24 cellular contexts compared by ENCODE assay signal in genomic region chr4:107665001-107665400, GRCh38. TPM values are rescaled to one million over a fixed set of nuclear protein-coding genes. Genes with fewer than 3 reads are reported as not detected.
DNase-seq lines count a peak whose midpoint lies in the region; ATAC-seq, FAIRE-seq and TF ChIP-seq lines count a peak whose summit lies in the region.
"Had no signal": no experiment of that assay in that cellular context is flagged by ENCODE, and none has a peak within 500 bp of the region (broad histone marks: within the 10 kb centered on the region; RNA-seq: fewer than 3 reads in every experiment).

No MANE protein-coding gene starts in this region.

- H3K9me3 Mint-ChIP-seq in astrocyte (ENCODE audit: unreplicated experiment) (no peaks in the 10 kb centered on the region), GM23338 (no peaks in the 10 kb centered on the region)
- H3K9me3 Mint-ChIP-seq: activated naive CD8-positive, alpha-beta T cell treated with anti-CD3 and anti-CD28 coated beads, Interleukin-2, amount 50 U/mL, for 24 hours; dendritic cell treated with granulocyte-macrophage colony-stimulating factor and Interleukin-4, amounts not matched to agents 40 ng/mL and 50 ng/mL, for 4 days had no signal

- in situ Hi-C loops in GM23248 (cut with MboI), result loop anchor here (25.0 kb wide), 2 partner anchors 278 to 628 kb away; partner anchors contain the start of gene DKK2

- 4 to 17% methylated on average over 1 of the region's 1 CpG for WGBS in GM23248 (ENCODE audit: low coverage in 1 of 2, low lambda C conversion rate in 2 of 2, missing lambda C conversion rate in 2 of 2), 2 experiments

- H4K20me1 ChIP-seq in GM23248 (ENCODE audit: insufficient read depth) (no peaks in the 10 kb centered on the region), astrocyte (ENCODE audit: insufficient read depth, low read length) (peaks cover 18% of the 10 kb centered on the region), GM23338 (replicated peaks; ENCODE audit: insufficient read depth) (no peaks in the 10 kb centered on the region)

- no peaks in the 10 kb centered on the region for H3K27me3 ChIP-seq in GM23248 (replicated peaks; ENCODE audit: insufficient read depth)
- H3K27me3 ChIP-seq in astrocyte (ENCODE audit: insufficient read depth, low read length), result no peaks in the 10 kb centered on the region
- H3K27me3 ChIP-seq in skeletal muscle satellite cell (ENCODE audit: control insufficient read depth, insufficient read depth, low read length), result no peaks in the 10 kb centered on the region
- no peaks in the 10 kb centered on the region for H3K27me3 ChIP-seq in GM23338 (ENCODE audit: insufficient read depth)
- H3K27me3 ChIP-seq: BE2C, cardiac muscle cell, foreskin keratinocyte, tibial artery had no signal

- H3K27ac ChIP-seq in GM23248 (peak overlapping the region; percentile 35), astrocyte (ENCODE audit: low read depth, low read length) (no peak overlapping the region), GM23338 (ENCODE audit: low read depth) (no peak overlapping the region)
- H3K27ac ChIP-seq: cardiac muscle cell, foreskin keratinocyte, tibial artery had no signal

- H3K36me3 ChIP-seq in GM23248 (ENCODE audit: low read depth) (no peaks in the 10 kb centered on the region), astrocyte (ENCODE audit: insufficient read depth, low read length) (no peaks in the 10 kb centered on the region), skeletal muscle satellite cell (ENCODE audit: insufficient read depth, low read length) (no peaks in the 10 kb centered on the region), GM23338 (ENCODE audit: insufficient read depth) (no peaks in the 10 kb centered on the region)
- H3K36me3 ChIP-seq: BE2C, cardiac muscle cell had no signal

- peaks cover 9% of the 10 kb centered on the region; the same call in 1 of the 2 replicates for H3F3A ChIP-seq in GM23248 (ENCODE audit: insufficient read depth)
- H3F3A ChIP-seq in GM23338 (replicated peaks; ENCODE audit: low read depth), result no peaks in the 10 kb centered on the region

- H3K9me3 ChIP-seq in GM23248 (ENCODE audit: low read depth), result no peaks in the 10 kb centered on the region
- no peaks in the 10 kb centered on the region for H3K9me3 ChIP-seq in astrocyte (ENCODE audit: insufficient read depth, low read depth, low read length)
- no peaks in the 10 kb centered on the region for H3K9me3 ChIP-seq in skeletal muscle satellite cell (replicated peaks; ENCODE audit: low read length)
- H3K9me3 ChIP-seq: BE2C, tibial artery had no signal

- FAIRE-seq in astrocyte (lab: Jason Lieb, UNC), result peak; percentile 73
- FAIRE-seq: H1, K562 had no signal

- peaks cover 20% of the 10 kb centered on the region for H3K4me1 ChIP-seq in GM23248 (ENCODE audit: insufficient read depth)
- H3K4me1 ChIP-seq in astrocyte (ENCODE audit: insufficient read depth, low read length), result peaks cover 6% of the 10 kb centered on the region
- peaks cover 18% of the 10 kb centered on the region for H3K4me1 ChIP-seq in skeletal muscle satellite cell (ENCODE audit: control insufficient read depth, insufficient read depth, low read length)
- 0 out of 2 replicates have a peak, but pooled peaks cover 7% of the 10 kb centered on the region for H3K4me1 ChIP-seq in GM23338 (ENCODE audit: insufficient read depth)
- H3K4me1 ChIP-seq: BE2C, foreskin keratinocyte had no signal

- H3K4me3 ChIP-seq in GM23248 (peak overlapping the region; percentile 13; the same call in 1 of the 2 replicates), astrocyte (ENCODE audit: insufficient read depth, low read depth, low read length) (no peak overlapping the region), skeletal muscle satellite cell (ENCODE audit: low read length) (no peak overlapping the region), GM23338 (no peak overlapping the region)
- H3K4me3 ChIP-seq: cardiac muscle cell, K562, tibial artery had no signal

- ATAC-seq in GM23338 (no peak), GM21528 (IDR thresholded peaks at IDR 0.05; ENCODE audit: low FRiP score, unreplicated experiment) (no peak)
- ATAC-seq: activated naive CD8-positive, alpha-beta T cell treated with anti-CD3 and anti-CD28 coated beads, Interleukin-2, amount 50 U/mL, for 24 hours; foreskin keratinocyte; K562; stimulated activated naive CD8-positive, alpha-beta T cell treated with anti-CD3 and anti-CD28 coated beads, Interleukin-15, Interleukin-2, amounts not matched to agents 100 U/mL and 50 U/mL, for 24 hours had no signal

- no peaks in the 10 kb centered on the region for H3K9me2 ChIP-seq in GM23248 (ENCODE audit: insufficient read depth)
- H3K9me2 ChIP-seq in GM23338 (ENCODE audit: insufficient read depth), result no peaks in the 10 kb centered on the region

- 0 out of 2 replicates have a peak overlapping the region, but pooled peaks have one; percentile 34 for H2AFZ ChIP-seq in GM23248
- H2AFZ ChIP-seq in astrocyte (ENCODE audit: low read depth, low read length), result no peak overlapping the region
- H2AFZ ChIP-seq in GM23338, result no peak overlapping the region

- H3K36me3 Mint-ChIP-seq in astrocyte (ENCODE audit: low read depth, unreplicated experiment) (peaks cover 1% of the 10 kb centered on the region), GM23338 (ENCODE audit: low read depth) (peaks cover under 1% of the 10 kb centered on the region; the same call in 1 of the 3 replicates)

- H3K27me3 Mint-ChIP-seq in astrocyte (ENCODE audit: low read depth, unreplicated experiment) (no peaks in the 10 kb centered on the region), GM23338 (ENCODE audit: insufficient read depth, low read depth, poor library complexity) (peaks cover under 1% of the 10 kb centered on the region)
- H3K27me3 Mint-ChIP-seq: activated naive CD8-positive, alpha-beta T cell treated with anti-CD3 and anti-CD28 coated beads, Interleukin-2, amount 50 U/mL, for 24 hours; dendritic cell treated with granulocyte-macrophage colony-stimulating factor and Interleukin-4, amounts not matched to agents 40 ng/mL and 50 ng/mL, for 4 days had no signal

- H3K4me1 Mint-ChIP-seq in astrocyte (ENCODE audit: low read depth, unreplicated experiment) (peaks cover 18% of the 10 kb centered on the region), GM23338 (peaks cover 17% of the 10 kb centered on the region)
- H3K4me1 Mint-ChIP-seq: activated naive CD8-positive, alpha-beta T cell treated with anti-CD3 and anti-CD28 coated beads, Interleukin-2, amount 50 U/mL, for 24 hours had no signal

- peaks cover 5% of the 10 kb centered on the region; the same call in 1 of the 2 replicates for H3K79me2 ChIP-seq in GM23248 (ENCODE audit: insufficient read depth)
- no peaks in the 10 kb centered on the region for H3K79me2 ChIP-seq in astrocyte (ENCODE audit: insufficient read depth, low read length)
- H3K79me2 ChIP-seq in GM23338 (replicated peaks; ENCODE audit: insufficient read depth), result no peaks in the 10 kb centered on the region

- H3K4me3 Mint-ChIP-seq in astrocyte (ENCODE audit: unreplicated experiment) (no peak overlapping the region), GM23338 (no peak overlapping the region)
- H3K4me3 Mint-ChIP-seq: activated naive CD8-positive, alpha-beta T cell treated with anti-CD3 and anti-CD28 coated beads, Interleukin-2, amount 50 U/mL, for 24 hours; dendritic cell treated with granulocyte-macrophage colony-stimulating factor and Interleukin-4, amounts not matched to agents 40 ng/mL and 50 ng/mL, for 4 days had no signal

- H3K27ac Mint-ChIP-seq in astrocyte (ENCODE audit: unreplicated experiment) (peak overlapping the region; percentile 73), GM23338 (no peak overlapping the region; the same call in 1 of the 2 replicates)
- H3K27ac Mint-ChIP-seq: activated naive CD8-positive, alpha-beta T cell treated with anti-CD3 and anti-CD28 coated beads, Interleukin-2, amount 50 U/mL, for 24 hours; dendritic cell treated with granulocyte-macrophage colony-stimulating factor and Interleukin-4, amounts not matched to agents 40 ng/mL and 50 ng/mL, for 4 days had no signal

- H3K4me2 ChIP-seq in GM23248 (ENCODE audit: unreplicated experiment) (peak overlapping the region; percentile 52), astrocyte (ENCODE audit: low read length) (peak overlapping the region; percentile 43), skeletal muscle satellite cell (ENCODE audit: low read length) (no peak overlapping the region), GM23338 (no peak overlapping the region)

- DNase-seq in GM23248, result peak; percentile 45
- peak; percentile 52 for DNase-seq in astrocyte (ENCODE audit: low read depth)
- peak; percentile 15 for DNase-seq in foreskin melanocyte
- no peak for DNase-seq in activated gamma-delta T cell (lab: John Stamatoyannopoulos, UW)
- no peak for DNase-seq in NCI-H2196 (lab: John Stamatoyannopoulos, UW; ENCODE audit: unreplicated experiment)
- DNase-seq in GM23338 (ENCODE audit: low spot score), result no peak
- DNase-seq: activated CD4-positive, alpha-beta T cell treated with anti-CD3 and anti-CD28 coated beads, Interleukin-2, amount 50 U/mL, for 1 hour; activated CD8-positive, alpha-beta memory T cell treated with anti-CD3 and anti-CD28 coated beads, Interleukin-2, amount 50 U/mL, for 4 hours; activated naive CD8-positive, alpha-beta T cell treated with anti-CD3 and anti-CD28 coated beads, Interleukin-2, amount 50 U/mL, for 24 hours; BE2C; DMS79; foreskin keratinocyte; islet precursor cell; NCI-H1436 treated with DMSO at 0.1 percent for 48 hours; NCI-H524 treated with DMSO at 0.1 percent for 48 hours; stimulated activated CD4-positive, alpha-beta T cell treated with anti-CD3 and anti-CD28 coated beads, Interleukin-4, amount 100 ng/mL, for 4 hours; stimulated activated naive CD8-positive, alpha-beta T cell treated with anti-CD3 and anti-CD28 coated beads, Interleukin-15, Interleukin-2, amounts not matched to agents 100 U/mL and 50 U/mL, for 24 hours; tibial artery had no signal

- TF ChIP-seq CTCF in astrocyte (IDR thresholded peaks at IDR 0.05; ENCODE audit: insufficient read depth, low read depth, low read length), result no peak
- TF ChIP-seq CTCF in GM23338 (conservative IDR thresholded peaks at IDR 0.05; ENCODE audit: low read depth in 2 of 2), result no peak

- H3K9ac ChIP-seq in GM23248 (peak overlapping the region; percentile 32; the same call in 1 of the 2 replicates), astrocyte (ENCODE audit: low read length) (no peak overlapping the region), skeletal muscle satellite cell (ENCODE audit: low read depth, low read length) (peak overlapping the region; percentile 10)

TF ChIP-seq in GM23338, 12 proteins besides CTCF, POLR2A, EP300 and RAD21 (continues in another document):
- no peak for TF ChIP-seq EZH2 (IDR thresholded peaks at IDR 0.05; ENCODE audit: low read depth, unreplicated experiment)
- TF ChIP-seq ZNF331 (CRISPR knock-in tag; IDR thresholded peaks at IDR 0.05; ENCODE audit: low read depth), result no peak

RNA-seq across cellular contexts. Expression of gene PAPSS1, which starts 55.0 kb away (rescaled TPM):
- total RNA-seq in GM23248 (2014; rRNA removed; shearing (Covaris generic)), result 66.8 and 69.6 TPM in 2 replicates
- polyA plus RNA-seq in GM23248 (2016; fragmentation: Nextera tagmentation; extraction: Ambion mirVana) (65.9 and 69.9 TPM in 2 replicates), GM23338 (2016; fragmentation: Nextera tagmentation; extraction: Ambion mirVana) (72.0 and 76.6 TPM in 2 replicates)
- 100 and 102 TPM in 2 replicates for total RNA-seq in astrocyte
- 34.7 and 47.9 TPM in 2 replicates for total RNA-seq in skeletal muscle satellite cell (2012; rRNA removed)
- total RNA-seq in GM23338 (2014; rRNA removed; shearing (Covaris generic)), result 79.1 and 85.8 TPM in 2 replicates

Comparison
In these comparisons a context has a peak if more than half of its experiments do, and no peak if none do; other contexts are left out.
1. DNase-seq: peak in GM23248 (single experiment), astrocyte (single experiment) and foreskin melanocyte (single experiment); none in activated gamma-delta T cell (single experiment), NCI-H2196 (single experiment) and GM23338 (single experiment).
2. H3K4me2 ChIP-seq: peak in GM23248 (single experiment) and astrocyte (single experiment); none in skeletal muscle satellite cell (single experiment) and GM23338 (single experiment).